ENCODE assay signal across 9 cellular contexts in genomic region chr2:215845839-215846586, GRCh38.
DNase-seq lines count a peak whose midpoint lies in the region; ATAC-seq and TF ChIP-seq lines count a peak whose summit lies in the region.
"Had no signal": no experiment of that assay in that cellular context is flagged by ENCODE, and none has a peak within 500 bp of the region (broad histone marks: within the 10 kb centered on the region; RNA-seq: fewer than 3 reads in every experiment).

No MANE protein-coding gene starts in this region.

- H3K9me3 ChIP-seq in colonic mucosa: no peaks in the 10 kb centered on the region

- H3K9ac ChIP-seq in colonic mucosa (ENCODE audit: low read depth in 2 of 2, low read length in 2 of 2): no peak overlapping the region

- no peaks in the 10 kb centered on the region for H3K27me3 ChIP-seq in GM06990 (replicated peaks; ENCODE audit: control insufficient read depth, insufficient read depth, low read length)
- no peaks in the 10 kb centered on the region for H3K27me3 ChIP-seq in colonic mucosa

- H3K36me3 ChIP-seq in GM06990 (ENCODE audit: control insufficient read depth, insufficient read depth, low read length): no peaks in the 10 kb centered on the region
- H3K36me3 ChIP-seq in colonic mucosa: no peaks in the 10 kb centered on the region

- no peak overlapping the region for H3K27ac ChIP-seq in colonic mucosa

- ATAC-seq in GM19395 (IDR thresholded peaks at IDR 0.05; ENCODE audit: unreplicated experiment) (peak; percentile 82), HG02943 (IDR thresholded peaks at IDR 0.05; ENCODE audit: low read depth, unreplicated experiment) (peak; percentile 56)

- TF ChIP-seq CTCF in GM06990 (IDR thresholded peaks at IDR 0.05; ENCODE audit: insufficient read depth, low read length, poor library complexity, severe bottlenecking) (no peak), colonic mucosa (IDR thresholded peaks at IDR 0.05) (no peak)

- no peak overlapping the region for H3K4me3 ChIP-seq in GM06990 (replicated peaks; ENCODE audit: low read depth, low read length)
- H3K4me3 ChIP-seq in colonic mucosa: no peak overlapping the region

- intact Hi-C loops in colonic mucosa (cut with DNase I): no loop called here

- DNase-seq in GM06990 (ENCODE audit: extremely low read depth, insufficient read length): peak; percentile 37
- DNase-seq in NOMO-1 treated with DMSO at 0.1 percent for 48 hours (lab: John Stamatoyannopoulos, UW; ENCODE audit: unreplicated experiment): peak; percentile 97
- no peak for DNase-seq in colonic mucosa
- DNase-seq in NCI-H1092 treated with DMSO at 0.1 percent for 48 hours (lab: John Stamatoyannopoulos, UW): no peak
- no peak for DNase-seq in NCI-H345 treated with DMSO at 0.1 percent for 48 hours (lab: John Stamatoyannopoulos, UW; ENCODE audit: unreplicated experiment)
- no peak for DNase-seq in GM19238 (ENCODE audit: insufficient read length, low spot score)
- DNase-seq: NCI-H2029 treated with DMSO at 0.1 percent for 48 hours had no signal

- peaks cover 3% of the 10 kb centered on the region for H3K4me1 ChIP-seq in colonic mucosa

Comparison
In these comparisons a context has a peak if more than half of its experiments do, and no peak if none do; other contexts are left out.
1. DNase-seq: peak in GM06990 (single experiment) and NOMO-1 treated with DMSO at 0.1 percent for 48 hours (single experiment); none in colonic mucosa (single experiment), NCI-H1092 treated with DMSO at 0.1 percent for 48 hours (single experiment), NCI-H345 treated with DMSO at 0.1 percent for 48 hours (single experiment) and GM19238 (single experiment).